Comparison of ENCODE assay signal across 17 cellular contexts in genomic region chr11:45812581-45813548, GRCh38. TPM values are rescaled to one million over a fixed set of nuclear protein-coding genes. Genes with fewer than 3 reads are reported as not detected.
DNase-seq lines count a peak whose midpoint lies in the region; ATAC-seq lines count a peak whose summit lies in the region.
"Had no signal": no experiment of that assay in that cellular context is flagged by ENCODE, and none has a peak within 500 bp of the region (broad histone marks: within the 10 kb centered on the region; RNA-seq: fewer than 3 reads in every experiment).

No MANE protein-coding gene starts in this region.

- H3K4me3 Mint-ChIP-seq in activated naive CD4-positive, alpha-beta T cell treated with anti-CD3 and anti-CD28 coated beads for 36 hours = no peak overlapping the region
- no peak overlapping the region for H3K4me3 Mint-ChIP-seq in T-helper 17 cell
- no peak overlapping the region for H3K4me3 Mint-ChIP-seq in stimulated activated naive CD8-positive, alpha-beta T cell treated with anti-CD3 and anti-CD28 coated beads, Interleukin-15, Interleukin-2, amounts not matched to agents 100 ng/mL and 50 ng/mL, for 24 hours
- H3K4me3 Mint-ChIP-seq: T-helper 1 cell treated with Interleukin-12 subunit alpha and Interleukin-12 subunit beta and Interleukin-4 antibody, amounts not matched to agents 30 μg/mL and 1 μg/mL, for 36 hours had no signal

- no peaks in the 10 kb centered on the region for H3K36me3 Mint-ChIP-seq in activated naive CD4-positive, alpha-beta T cell treated with anti-CD3 and anti-CD28 coated beads, Interleukin-2, amount 50 U/mL, for 72 hours
- H3K36me3 Mint-ChIP-seq in activated naive CD4-positive, alpha-beta T cell treated with anti-CD3 and anti-CD28 coated beads for 36 hours (ENCODE audit: low read depth) = no peaks in the 10 kb centered on the region
- H3K36me3 Mint-ChIP-seq in T-helper 17 cell (ENCODE audit: low read depth) = no peaks in the 10 kb centered on the region
- peaks cover 8% of the 10 kb centered on the region for H3K36me3 Mint-ChIP-seq in stimulated activated naive CD8-positive, alpha-beta T cell treated with anti-CD3 and anti-CD28 coated beads, Interleukin-15, Interleukin-2, amounts not matched to agents 100 ng/mL and 50 ng/mL, for 24 hours (ENCODE audit: low read depth)

- no peak for ATAC-seq in activated naive CD4-positive, alpha-beta T cell treated with anti-CD3 and anti-CD28 coated beads, Interleukin-2, amount 50 U/mL, for 72 hours
- ATAC-seq in T-helper 17 cell (no peak), GM18520 (IDR thresholded peaks at IDR 0.05; ENCODE audit: unreplicated experiment) (no peak)

- H3K27ac Mint-ChIP-seq in activated naive CD4-positive, alpha-beta T cell treated with anti-CD3 and anti-CD28 coated beads, Interleukin-2, amount 50 U/mL, for 72 hours = peak overlapping the region; percentile 31 to 72
- H3K27ac Mint-ChIP-seq in activated naive CD4-positive, alpha-beta T cell treated with anti-CD3 and anti-CD28 coated beads for 36 hours = no peak overlapping the region
- H3K27ac Mint-ChIP-seq in T-helper 17 cell = peak overlapping the region; percentile 53
- H3K27ac Mint-ChIP-seq in stimulated activated naive CD8-positive, alpha-beta T cell treated with anti-CD3 and anti-CD28 coated beads, Interleukin-15, Interleukin-2, amounts not matched to agents 100 ng/mL and 50 ng/mL, for 24 hours = peak overlapping the region; percentile 63
- H3K27ac Mint-ChIP-seq: T-helper 1 cell treated with Interleukin-12 subunit alpha and Interleukin-12 subunit beta and Interleukin-4 antibody, amounts not matched to agents 30 μg/mL and 1 μg/mL, for 36 hours had no signal

- no peaks in the 10 kb centered on the region for H3K9me3 ChIP-seq in T-helper 17 cell (ENCODE audit: control insufficient read depth, low read length, poor library complexity, severe bottlenecking)
- H3K9me3 ChIP-seq: colonic mucosa, HAP-1, right atrium auricular region, uterus had no signal

- peaks cover 18% of the 10 kb centered on the region for H3K4me1 Mint-ChIP-seq in activated naive CD4-positive, alpha-beta T cell treated with anti-CD3 and anti-CD28 coated beads for 36 hours (ENCODE audit: low read depth)
- H3K4me1 Mint-ChIP-seq in T-helper 17 cell = peaks cover 13% of the 10 kb centered on the region
- peaks cover 27% of the 10 kb centered on the region for H3K4me1 Mint-ChIP-seq in stimulated activated naive CD8-positive, alpha-beta T cell treated with anti-CD3 and anti-CD28 coated beads, Interleukin-15, Interleukin-2, amounts not matched to agents 100 ng/mL and 50 ng/mL, for 24 hours (ENCODE audit: low read depth)

- H3K9me3 Mint-ChIP-seq in activated naive CD4-positive, alpha-beta T cell treated with anti-CD3 and anti-CD28 coated beads, Interleukin-2, amount 50 U/mL, for 72 hours = no peaks in the 10 kb centered on the region
- H3K9me3 Mint-ChIP-seq in activated naive CD4-positive, alpha-beta T cell treated with anti-CD3 and anti-CD28 coated beads for 36 hours = no peaks in the 10 kb centered on the region
- H3K9me3 Mint-ChIP-seq in stimulated activated naive CD8-positive, alpha-beta T cell treated with anti-CD3 and anti-CD28 coated beads, Interleukin-15, Interleukin-2, amounts not matched to agents 100 ng/mL and 50 ng/mL, for 24 hours = no peaks in the 10 kb centered on the region
- H3K9me3 Mint-ChIP-seq: T-helper 1 cell treated with Interleukin-12 subunit alpha and Interleukin-12 subunit beta and Interleukin-4 antibody, amounts not matched to agents 30 μg/mL and 1 μg/mL, for 36 hours had no signal

- no peaks in the 10 kb centered on the region for H3K27me3 Mint-ChIP-seq in activated naive CD4-positive, alpha-beta T cell treated with anti-CD3 and anti-CD28 coated beads for 36 hours (ENCODE audit: low read depth)
- no peaks in the 10 kb centered on the region for H3K27me3 Mint-ChIP-seq in T-helper 17 cell
- no peaks in the 10 kb centered on the region for H3K27me3 Mint-ChIP-seq in stimulated activated naive CD8-positive, alpha-beta T cell treated with anti-CD3 and anti-CD28 coated beads, Interleukin-15, Interleukin-2, amounts not matched to agents 100 ng/mL and 50 ng/mL, for 24 hours

- no peak for DNase-seq in activated naive CD4-positive, alpha-beta T cell treated with anti-CD3 and anti-CD28 coated beads, Interleukin-2, amount 50 U/mL, for 72 hours (ENCODE audit: low spot score in 2 of 2)
- no peak for DNase-seq in activated naive CD4-positive, alpha-beta T cell treated with anti-CD3 and anti-CD28 coated beads for 36 hours
- DNase-seq in T-helper 17 cell (no peak), mesenteric fat pad (ENCODE audit: low spot score) (peak; percentile 68), COR-L47 (lab: John Stamatoyannopoulos, UW) (no peak)
- DNase-seq in stimulated activated CD4-positive, alpha-beta T cell treated with anti-CD3 and anti-CD28 coated beads, Interleukin-12 subunit alpha, Interleukin-12 subunit beta, amount 100 ng/mL, for 4 hours = no peak
- DNase-seq: activated CD4-positive, CD25-positive, alpha-beta regulatory T cell; activated CD8-positive, alpha-beta memory T cell treated with anti-CD3 and anti-CD28 coated beads, Interleukin-2, amount 50 U/mL, for 48 hours; colonic mucosa; NCI-H1930; NCI-H446 had no signal

- intact Hi-C loops in activated naive CD4-positive, alpha-beta T cell treated with anti-CD3 and anti-CD28 coated beads for 36 hours (cut with micrococcal nuclease) = no loop called here

- CTCF ChIA-PET in activated naive CD4-positive, alpha-beta T cell treated with anti-CD3 and anti-CD28 coated beads for 36 hours (lab: Charles Lee) = interaction anchor here (0.6 to 1.5 kb wide), 4 partner anchors 15 to 41 kb away, joined by 3 to 5 read pairs (median 3); no protein-coding TSS in a partner anchor

RNA-seq across cellular contexts. Expression of gene SLC35C1, which starts 7.9 kb away (rescaled TPM):
- 10 to 100 TPM in 1 of 2 donors, 1 to 10 TPM in 1; 7.9 to 10.8 TPM for total RNA-seq in activated naive CD4-positive, alpha-beta T cell treated with anti-CD3 and anti-CD28 coated beads, Interleukin-2, amount 50 U/mL, for 72 hours
- total RNA-seq in activated naive CD4-positive, alpha-beta T cell treated with anti-CD3 and anti-CD28 coated beads for 36 hours = 1 to 10 TPM; 5.6 to 6.5 TPM
- 10 to 100 TPM in 1 of 2 donors, 1 to 10 TPM in 1; 7.9 to 12.6 TPM for total RNA-seq in T-helper 17 cell
- 81.0 TPM for total RNA-seq in mesenteric fat pad

RNA-seq across cellular contexts. Expression of gene CRY2, which starts 34.4 kb away (rescaled TPM):
- 10 to 100 TPM; 14.0 to 31.4 TPM for total RNA-seq in activated naive CD4-positive, alpha-beta T cell treated with anti-CD3 and anti-CD28 coated beads, Interleukin-2, amount 50 U/mL, for 72 hours
- 10 to 100 TPM; 13.9 to 16.2 TPM for total RNA-seq in activated naive CD4-positive, alpha-beta T cell treated with anti-CD3 and anti-CD28 coated beads for 36 hours
- total RNA-seq in T-helper 17 cell (100 to 1,000 TPM; 200 to 224 TPM), mesenteric fat pad (69.9 TPM)
